ENCODE assay signal across 13 cellular contexts in genomic region chr10:71075066-71075758, GRCh38.
DNase-seq lines count a peak whose midpoint lies in the region; ATAC-seq and TF ChIP-seq lines count a peak whose summit lies in the region.
"Had no signal": no experiment of that assay in that cellular context is flagged by ENCODE, and none has a peak within 500 bp of the region (broad histone marks: within the 10 kb centered on the region; RNA-seq: fewer than 3 reads in every experiment).

No MANE protein-coding gene starts in this region.

- DNase-seq in GM23338 (ENCODE audit: low spot score) (no peak), NCI-H2227 (lab: John Stamatoyannopoulos, UW; ENCODE audit: unreplicated experiment) (peak; percentile 62), endodermal cell (peak; percentile 59), ovary (peak in 3 of 5 donors; percentile 6 to 19 (median 6))
- no peak for DNase-seq in activated CD4-positive, alpha-beta T cell treated with anti-CD3 and anti-CD28 coated beads, Interleukin-2, amount 10 ng/mL, durations not matched to agents 24 days and 14 days
- DNase-seq: activated CD4-positive, alpha-beta T cell treated with anti-CD3 and anti-CD28 coated beads for 48 hours; effector CD8-positive, alpha-beta T cell; NCI-H1436 treated with DMSO at 0.1 percent for 48 hours; T-cell had no signal

- H3K27me3 Mint-ChIP-seq in GM23338 (ENCODE audit: insufficient read depth, low read depth, poor library complexity) (peaks cover 6% of the 10 kb centered on the region), endodermal cell (ENCODE audit: insufficient read depth) (no peaks in the 10 kb centered on the region)
- H3K27me3 Mint-ChIP-seq in activated CD4-positive, alpha-beta T cell treated with anti-CD3 and anti-CD28 coated beads, Interleukin-2, amount 10 ng/mL, durations not matched to agents 24 days and 14 days = no peaks in the 10 kb centered on the region
- H3K27me3 Mint-ChIP-seq: T-cell had no signal

- H3K9ac ChIP-seq in endodermal cell (ENCODE audit: extremely low read depth, low read length, poor library complexity, severe bottlenecking) = no peak overlapping the region

- H3K9me2 ChIP-seq in GM23338 (ENCODE audit: insufficient read depth) = no peaks in the 10 kb centered on the region

- H2AFZ ChIP-seq in GM23338 = no peak overlapping the region

- WGBS in endodermal cell (ENCODE audit: insufficient coverage in 1 of 2, insufficient read length in 1 of 2), 2 experiments = 69 to 81% methylated on average over 6 to 9 of the region's 9 CpGs
- WGBS in ovary, 3 donors = 52 to 63% (median 60%) methylated on average over 9 of the region's 9 CpGs

- H3F3A ChIP-seq in GM23338 (replicated peaks; ENCODE audit: low read depth) = no peaks in the 10 kb centered on the region

- ATAC-seq in GM23338 = peak; percentile 44
- ATAC-seq in GM21737 (IDR thresholded peaks at IDR 0.05; ENCODE audit: unreplicated experiment) = no peak
- no peak for ATAC-seq in GM18873 (IDR thresholded peaks at IDR 0.05; ENCODE audit: low FRiP score, unreplicated experiment)
- ATAC-seq: T-cell had no signal

- H3K27me3 ChIP-seq in GM23338 (ENCODE audit: insufficient read depth) (no peaks in the 10 kb centered on the region), endodermal cell (ENCODE audit: control insufficient read depth, insufficient read depth, low read length, poor library complexity, severe bottlenecking) (no peaks in the 10 kb centered on the region), ovary (no peaks in the 10 kb centered on the region)

- no peaks in the 10 kb centered on the region; the same call in 2 of the 3 replicates for H3K36me3 Mint-ChIP-seq in GM23338 (ENCODE audit: low read depth)
- H3K36me3 Mint-ChIP-seq in endodermal cell (ENCODE audit: low read depth) = no peaks in the 10 kb centered on the region
- no peaks in the 10 kb centered on the region for H3K36me3 Mint-ChIP-seq in activated CD4-positive, alpha-beta T cell treated with anti-CD3 and anti-CD28 coated beads, Interleukin-2, amount 10 ng/mL, durations not matched to agents 24 days and 14 days (ENCODE audit: low read depth)
- H3K36me3 Mint-ChIP-seq: CD14-positive monocyte, T-cell had no signal

- no peak overlapping the region for H3K27ac Mint-ChIP-seq in GM23338
- H3K27ac Mint-ChIP-seq in endodermal cell = no peak overlapping the region
- H3K27ac Mint-ChIP-seq in activated CD4-positive, alpha-beta T cell treated with anti-CD3 and anti-CD28 coated beads, Interleukin-2, amount 10 ng/mL, durations not matched to agents 24 days and 14 days = no peak overlapping the region
- H3K27ac Mint-ChIP-seq: CD14-positive monocyte, T-cell had no signal

- no peak overlapping the region for H3K4me3 ChIP-seq in GM23338
- H3K4me3 ChIP-seq in endodermal cell (ENCODE audit: low read length) = no peak overlapping the region
- H3K4me3 ChIP-seq in ovary = no peak overlapping the region
- H3K4me3 ChIP-seq: smooth muscle cell had no signal

- H3K9me3 ChIP-seq in endodermal cell (ENCODE audit: control insufficient read depth, low read length) (no peaks in the 10 kb centered on the region), ovary (no peaks in the 10 kb centered on the region)

- H3K27ac ChIP-seq in GM23338 (ENCODE audit: low read depth) = no peak overlapping the region
- H3K27ac ChIP-seq in endodermal cell (ENCODE audit: low read depth, low read length) = no peak overlapping the region
- H3K27ac ChIP-seq in ovary = no peak overlapping the region

- no peak for TF ChIP-seq EP300 in ovary (IDR thresholded peaks at IDR 0.05)

- no peaks in the 10 kb centered on the region for H3K79me2 ChIP-seq in GM23338 (replicated peaks; ENCODE audit: insufficient read depth)

- no peaks in the 10 kb centered on the region for H3K36me3 ChIP-seq in GM23338 (ENCODE audit: insufficient read depth)
- no peaks in the 10 kb centered on the region for H3K36me3 ChIP-seq in endodermal cell (ENCODE audit: control insufficient read depth, insufficient read depth, low read length)
- no peaks in the 10 kb centered on the region for H3K36me3 ChIP-seq in ovary

- no peak for TF ChIP-seq POLR2A in ovary (IDR thresholded peaks at IDR 0.05)

- H3K4me1 Mint-ChIP-seq in GM23338 (peaks cover 27% of the 10 kb centered on the region), endodermal cell (peaks cover 6% of the 10 kb centered on the region)
- no peaks in the 10 kb centered on the region for H3K4me1 Mint-ChIP-seq in activated CD4-positive, alpha-beta T cell treated with anti-CD3 and anti-CD28 coated beads, Interleukin-2, amount 10 ng/mL, durations not matched to agents 24 days and 14 days
- H3K4me1 Mint-ChIP-seq: CD14-positive monocyte, T-cell had no signal

- intact Hi-C loops in ovary (cut with DNase I) = no loop called here
- intact Hi-C loops in activated CD4-positive, alpha-beta T cell treated with anti-CD3 and anti-CD28 coated beads, Interleukin-2, amount 10 ng/mL, durations not matched to agents 24 days and 14 days (cut with micrococcal nuclease) = no loop called here

- H3K4me3 Mint-ChIP-seq in GM23338 = no peak overlapping the region
- no peak overlapping the region for H3K4me3 Mint-ChIP-seq in endodermal cell
- no peak overlapping the region for H3K4me3 Mint-ChIP-seq in activated CD4-positive, alpha-beta T cell treated with anti-CD3 and anti-CD28 coated beads, Interleukin-2, amount 10 ng/mL, durations not matched to agents 24 days and 14 days
- H3K4me3 Mint-ChIP-seq: CD14-positive monocyte, T-cell had no signal

- no peak for TF ChIP-seq CTCF in GM23338 (conservative IDR thresholded peaks at IDR 0.05; ENCODE audit: low read depth in 2 of 2)
- TF ChIP-seq CTCF in endodermal cell (conservative IDR thresholded peaks at IDR 0.05) = no peak
- no peak for TF ChIP-seq CTCF in ovary (IDR thresholded peaks at IDR 0.05)

- no peaks in the 10 kb centered on the region; the same call in 2 of the 3 replicates for H3K9me3 Mint-ChIP-seq in GM23338
- no peaks in the 10 kb centered on the region for H3K9me3 Mint-ChIP-seq in endodermal cell
- H3K9me3 Mint-ChIP-seq in activated CD4-positive, alpha-beta T cell treated with anti-CD3 and anti-CD28 coated beads, Interleukin-2, amount 10 ng/mL, durations not matched to agents 24 days and 14 days = no peaks in the 10 kb centered on the region
- H3K9me3 Mint-ChIP-seq: CD14-positive monocyte, T-cell had no signal

- H3K4me1 ChIP-seq in GM23338 (ENCODE audit: insufficient read depth) (no peaks in the 10 kb centered on the region), endodermal cell (ENCODE audit: control insufficient read depth, insufficient read depth, low read length) (no peaks in the 10 kb centered on the region), ovary (ENCODE audit: insufficient read depth) (no peaks in the 10 kb centered on the region)

- H4K20me1 ChIP-seq in GM23338 (replicated peaks; ENCODE audit: insufficient read depth) = no peaks in the 10 kb centered on the region

- no peak overlapping the region for H3K4me2 ChIP-seq in GM23338
- H3K4me2 ChIP-seq: smooth muscle cell had no signal

TF ChIP-seq in GM23338, 12 proteins besides CTCF, POLR2A, EP300 and RAD21 (continues in another document):
- TF ChIP-seq REST (IDR thresholded peaks at IDR 0.05; ENCODE audit: unreplicated experiment) (no peak), POLR2AphosphoS5 (IDR thresholded peaks at IDR 0.05; ENCODE audit: low read depth) (no peak), JUNB (IDR thresholded peaks at IDR 0.05; ENCODE audit: unreplicated experiment) (no peak), EZH2 (IDR thresholded peaks at IDR 0.05; ENCODE audit: low read depth, unreplicated experiment) (no peak), NANOG (IDR thresholded peaks at IDR 0.05; ENCODE audit: borderline replicate concordance) (no peak), EZH2phosphoT487 (IDR thresholded peaks at IDR 0.05; ENCODE audit: unreplicated experiment) (no peak), ETS1 (IDR thresholded peaks at IDR 0.05) (no peak), STAT1 (IDR thresholded peaks at IDR 0.05; ENCODE audit: unreplicated experiment) (no peak), ZNF114 (CRISPR knock-in tag; IDR thresholded peaks at IDR 0.05) (no peak)

Comparison
In these comparisons a context has a peak if more than half of its experiments do, and no peak if none do; other contexts are left out.
1. DNase-seq: peak in NCI-H2227 (single experiment), endodermal cell (single experiment) and ovary (3 of 5); none in GM23338 (single experiment) and activated CD4-positive, alpha-beta T cell treated with anti-CD3 and anti-CD28 coated beads, Interleukin-2, amount 10 ng/mL, durations not matched to agents 24 days and 14 days (single experiment).